ENCODE assay signal across 6 cellular contexts in genomic region chr9:35748239-35748857, GRCh38. TPM values are rescaled to one million over a fixed set of nuclear protein-coding genes. Genes with fewer than 3 reads are reported as not detected.
DNase-seq lines count a peak whose midpoint lies in the region; ATAC-seq and TF ChIP-seq lines count a peak whose summit lies in the region.

No MANE protein-coding gene starts in this region.

- ATAC-seq in GM21515 (IDR thresholded peaks at IDR 0.05; ENCODE audit: unreplicated experiment): no peak

- no peak for DNase-seq in AG10803 (ENCODE audit: low read depth)
- DNase-seq in NB4 (ENCODE audit: low read depth): no peak
- no peak for DNase-seq in fibroblast of lung (ENCODE audit: low read depth in 2 of 2)
- DNase-seq in NCI-H1048 (lab: John Stamatoyannopoulos, UW): no peak

- peaks cover 2% of the 10 kb centered on the region for H4K20me1 ChIP-seq in fibroblast of lung (ENCODE audit: control insufficient read depth, extremely low read depth, insufficient read depth, low read length)

- H3K27ac ChIP-seq in fibroblast of lung (ENCODE audit: insufficient read depth, low read length) (peak overlapping the region; percentile 81), stomach smooth muscle (ENCODE audit: low read length) (peak overlapping the region; percentile 82)

- no peaks in the 10 kb centered on the region for H3K9me3 ChIP-seq in fibroblast of lung (ENCODE audit: control insufficient read depth, insufficient read depth, low read depth, low read length)
- H3K9me3 ChIP-seq in stomach smooth muscle (ENCODE audit: control insufficient read depth in 2 of 2, low read length in 2 of 2): no peaks in the 10 kb centered on the region

- peak overlapping the region; percentile 61 for H3K4me2 ChIP-seq in fibroblast of lung (ENCODE audit: extremely low read depth, insufficient read depth, low read length)

- H3K27me3 ChIP-seq in fibroblast of lung (ENCODE audit: control insufficient read depth, insufficient read depth, low read length) (no peaks in the 10 kb centered on the region), stomach smooth muscle (ENCODE audit: control insufficient read depth in 1 of 2, insufficient read depth in 2 of 2, low read length in 2 of 2) (no peaks in the 10 kb centered on the region)

- H3K36me3 ChIP-seq in fibroblast of lung (ENCODE audit: control insufficient read depth, insufficient read depth, low read length) (peaks cover 14% of the 10 kb centered on the region), stomach smooth muscle (ENCODE audit: control insufficient read depth in 2 of 2, insufficient read depth in 2 of 2, low read length in 2 of 2) (peaks cover 39 to 43% of the 10 kb centered on the region in 2 donors)

- H3K79me2 ChIP-seq in fibroblast of lung (ENCODE audit: control insufficient read depth, insufficient read depth, low read length): peaks cover 41% of the 10 kb centered on the region

- peak overlapping the region; percentile 86 for H3K9ac ChIP-seq in fibroblast of lung (ENCODE audit: insufficient read depth, low read length)
- peak overlapping the region; percentile 93 to 96 for H3K9ac ChIP-seq in stomach smooth muscle (ENCODE audit: low read length in 2 of 2)

- H3K4me1 ChIP-seq in fibroblast of lung (ENCODE audit: control insufficient read depth, extremely low read depth, insufficient read depth, low read length) (peaks cover 7% of the 10 kb centered on the region), stomach smooth muscle (ENCODE audit: control insufficient read depth, insufficient read depth, low read length) (peaks cover 39% of the 10 kb centered on the region)

- no peak for TF ChIP-seq POLR2A in NB4 (IDR thresholded peaks at IDR 0.05; ENCODE audit: extremely low read depth, insufficient read length)

- H3K4me3 ChIP-seq in AG10803 (ENCODE audit: low read length) (peak overlapping the region; percentile 86), NB4 (ENCODE audit: low read depth, low read length) (peak overlapping the region; percentile 84), fibroblast of lung (replicated peaks in 1 of 4; ENCODE audit: control extremely low read depth in 1 of 4, insufficient read depth in 1 of 4, low read depth in 3 of 4, low read length in 4 of 4) (peak overlapping the region; percentile 84 to 97 (median 92)), stomach smooth muscle (ENCODE audit: low read length in 2 of 2) (peak overlapping the region; percentile 97 to 100)

- peak overlapping the region; percentile 9 for H2AFZ ChIP-seq in fibroblast of lung (ENCODE audit: low read length)

- TF ChIP-seq CTCF in AG10803 (conservative IDR thresholded peaks at IDR 0.05; ENCODE audit: low read length): no peak
- no peak for TF ChIP-seq CTCF in NB4 (IDR thresholded peaks at IDR 0.05; ENCODE audit: low read depth, low read length)
- TF ChIP-seq CTCF in fibroblast of lung (conservative IDR thresholded peaks at IDR 0.05 in 1 of 2, IDR thresholded peaks at IDR 0.05 in 1 of 2; ENCODE audit: low read depth in 1 of 2, low read length in 2 of 2): no peak

RNA-seq across cellular contexts. Expression of gene GBA2, which starts 0.7 kb away (rescaled TPM):
- 21.8 and 23.9 TPM in 2 replicates for total RNA-seq in fibroblast of lung
- polyA plus RNA-seq in fibroblast of lung: 24.1 and 25.5 TPM in 2 replicates
- polyA plus RNA-seq in fibroblast of lung (2012): 30.2 and 32.0 TPM in 2 replicates
- 32.9 and 44.6 TPM in 2 replicates for polyA minus RNA-seq in fibroblast of lung (ENCODE audit: low replicate concordance)

RNA-seq across cellular contexts. Expression of gene RGP1, which starts 0.7 kb away (rescaled TPM):
- 10.5 and 14.9 TPM in 2 replicates for total RNA-seq in fibroblast of lung
- polyA plus RNA-seq in fibroblast of lung: 17.4 and 18.0 TPM in 2 replicates
- polyA plus RNA-seq in fibroblast of lung (2012): 15.9 and 17.3 TPM in 2 replicates
- polyA minus RNA-seq in fibroblast of lung (ENCODE audit: low replicate concordance): 43.2 and 58.2 TPM in 2 replicates

RNA-seq across cellular contexts. Expression of gene MSMP, which starts 5.7 kb away (rescaled TPM):
- not detected in 2 replicates for total RNA-seq in fibroblast of lung
- not detected in 2 replicates for polyA plus RNA-seq in fibroblast of lung
- polyA plus RNA-seq in fibroblast of lung (2012): not detected in 2 replicates
- not detected in 2 replicates for polyA minus RNA-seq in fibroblast of lung (ENCODE audit: low replicate concordance)

RNA-seq across cellular contexts. Expression of gene CREB3, which starts 15.9 kb away (rescaled TPM):
- 64.7 and 70.2 TPM in 2 replicates for total RNA-seq in fibroblast of lung
- 50.2 and 55.8 TPM in 2 replicates for polyA plus RNA-seq in fibroblast of lung
- 64.7 and 76.5 TPM in 2 replicates for polyA plus RNA-seq in fibroblast of lung (2012)
- polyA minus RNA-seq in fibroblast of lung (ENCODE audit: low replicate concordance): 109 and 122 TPM in 2 replicates

RNA-seq across cellular contexts. Expression of gene TLN1, which starts 16.4 kb away (rescaled TPM):
- total RNA-seq in fibroblast of lung: 214 and 405 TPM in 2 replicates
- polyA plus RNA-seq in fibroblast of lung: 214 and 244 TPM in 2 replicates
- 354 and 377 TPM in 2 replicates for polyA plus RNA-seq in fibroblast of lung (2012)
- 919 and 1,168 TPM in 2 replicates for polyA minus RNA-seq in fibroblast of lung (ENCODE audit: low replicate concordance)
